7 cellular contexts compared by ENCODE assay signal in genomic region chr9:109875495-109875894, GRCh38.
"Had no signal": no experiment of that assay in that cellular context is flagged by ENCODE, and none has a peak within 500 bp of the region (broad histone marks: within the 10 kb centered on the region; RNA-seq: fewer than 3 reads in every experiment).

No MANE protein-coding gene starts in this region.

- H3K4me3 Mint-ChIP-seq: HFFc6, IgD-negative memory B cell had no signal

- H3K9me3 Mint-ChIP-seq: HFFc6 had no signal

- H3K36me3 ChIP-seq: HAP-1 had no signal

- H3K4me1 ChIP-seq: HAP-1 had no signal

- DNase-seq: GOT3, H7, HFFc6, KBM-7 had no signal

- H3K36me3 Mint-ChIP-seq: IgD-negative memory B cell had no signal

- H3K27ac Mint-ChIP-seq: HFFc6, IgD-negative memory B cell had no signal

- H3K9me3 ChIP-seq: HAP-1 had no signal

- H3K4me3 ChIP-seq: HAP-1 had no signal

- H3K27ac ChIP-seq: HL-60 had no signal
